16 cellular contexts compared by ENCODE assay signal in the genomic region with DNA sequence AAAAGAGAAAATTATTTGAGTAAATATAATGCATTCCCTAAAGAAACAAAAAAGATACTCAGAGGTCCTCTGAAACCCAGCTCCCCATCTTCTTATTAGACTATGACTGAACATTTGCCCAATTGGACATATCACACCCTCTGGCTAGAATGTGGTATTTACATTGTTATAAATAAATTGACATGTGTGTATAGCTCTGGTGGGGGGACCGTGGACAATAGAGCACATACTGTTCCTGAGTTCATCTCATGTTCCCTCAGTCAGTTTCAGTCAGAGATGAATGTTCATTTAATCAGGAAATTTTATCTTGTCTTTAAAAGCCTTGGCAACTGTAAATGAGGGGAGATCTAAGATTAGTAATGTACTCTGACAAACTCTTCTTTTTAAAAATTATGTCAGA.
DNase-seq lines count a peak whose midpoint lies in the region; ATAC-seq and TF ChIP-seq lines count a peak whose summit lies in the region.
"Had no signal": no experiment of that assay in that cellular context is flagged by ENCODE, and none has a peak within 500 bp of the region (broad histone marks: within the 10 kb centered on the region; RNA-seq: fewer than 3 reads in every experiment).

No MANE protein-coding gene starts in this region.

- no TSS peak for BruUV-seq in MCF 10A (replicated peaks; lab: Mats Ljungman, UMichigan)

- 26 to 50% methylated on average over 1 of the region's 1 CpG for WGBS in esophagus squamous epithelium, 2 donors

- H3K4me1 ChIP-seq in breast epithelium, result no peaks in the 10 kb centered on the region
- peaks cover 0 to 12% (median 6%) of the 10 kb centered on the region in 3 donors for H3K4me1 ChIP-seq in esophagus squamous epithelium
- H3K4me1 ChIP-seq in GM23338 (ENCODE audit: insufficient read depth), result peaks cover 16% of the 10 kb centered on the region

- H3K27me3 Mint-ChIP-seq in MCF 10A (ENCODE audit: insufficient read depth, unreplicated experiment) (no peaks in the 10 kb centered on the region), GM23338 (ENCODE audit: insufficient read depth, low read depth, poor library complexity) (peaks cover 3% of the 10 kb centered on the region)
- no peaks in the 10 kb centered on the region for H3K27me3 Mint-ChIP-seq in activated T-helper 17 cell treated with anti-CD3 and anti-CD28 coated beads, Interleukin-2, amount 50 U/mL, for 72 hours
- H3K27me3 Mint-ChIP-seq: IgD-negative memory B cell had no signal

- H3K27me3 ChIP-seq in breast epithelium, result no peaks in the 10 kb centered on the region
- no peaks in the 10 kb centered on the region for H3K27me3 ChIP-seq in esophagus squamous epithelium
- no peaks in the 10 kb centered on the region for H3K27me3 ChIP-seq in GM23338 (ENCODE audit: insufficient read depth)

- H3K9me3 ChIP-seq in breast epithelium (no peaks in the 10 kb centered on the region), esophagus squamous epithelium (no peaks in the 10 kb centered on the region)

- no peaks in the 10 kb centered on the region for H3K36me3 ChIP-seq in breast epithelium
- H3K36me3 ChIP-seq in esophagus squamous epithelium, result no peaks in the 10 kb centered on the region
- H3K36me3 ChIP-seq in GM23338 (ENCODE audit: insufficient read depth), result no peaks in the 10 kb centered on the region

- H3K27ac Mint-ChIP-seq in MCF 10A (ENCODE audit: low read depth, unreplicated experiment), result peak overlapping the region; percentile 31
- H3K27ac Mint-ChIP-seq in GM23338, result no peak overlapping the region
- no peak overlapping the region for H3K27ac Mint-ChIP-seq in activated T-helper 17 cell treated with anti-CD3 and anti-CD28 coated beads, Interleukin-2, amount 50 U/mL, for 72 hours
- H3K27ac Mint-ChIP-seq: IgD-negative memory B cell had no signal

- H3K4me3 ChIP-seq in breast epithelium, result no peak overlapping the region
- no peak overlapping the region for H3K4me3 ChIP-seq in esophagus squamous epithelium
- no peak overlapping the region for H3K4me3 ChIP-seq in skeletal muscle cell (ENCODE audit: low read depth, low read length)
- H3K4me3 ChIP-seq in GM23338, result no peak overlapping the region
- H3K4me3 ChIP-seq: GM12878 had no signal

- H3K27ac ChIP-seq in breast epithelium (no peak overlapping the region), esophagus squamous epithelium (peak overlapping the region in 3 of 4 donors; percentile 3 to 51 (median 45)), GM23338 (ENCODE audit: low read depth) (no peak overlapping the region)
- H3K27ac ChIP-seq: C4-2B had no signal

- H3K4me3 Mint-ChIP-seq in MCF 10A (ENCODE audit: unreplicated experiment) (no peak overlapping the region), GM23338 (no peak overlapping the region)
- H3K4me3 Mint-ChIP-seq in activated T-helper 17 cell treated with anti-CD3 and anti-CD28 coated beads, Interleukin-2, amount 50 U/mL, for 72 hours, result no peak overlapping the region
- H3K4me3 Mint-ChIP-seq: IgD-negative memory B cell had no signal

- no peaks in the 10 kb centered on the region for H3K79me2 ChIP-seq in GM23338 (replicated peaks; ENCODE audit: insufficient read depth)

- POLR2A ChIA-PET in MCF 10A (lab: Yijun Ruan, JAX), result interaction anchor here (0.5 to 0.6 kb wide), 2 partner anchors 40 to 434 kb away, joined by 3 read pairs; no protein-coding TSS in a partner anchor

- no peak for TF ChIP-seq CTCF in MCF 10A (IDR thresholded peaks at IDR 0.05; ENCODE audit: unreplicated experiment)
- no peak for TF ChIP-seq CTCF in breast epithelium (IDR thresholded peaks at IDR 0.05)
- no peak for TF ChIP-seq CTCF in esophagus squamous epithelium (IDR thresholded peaks at IDR 0.05)
- TF ChIP-seq CTCF in GM23338 (conservative IDR thresholded peaks at IDR 0.05; ENCODE audit: low read depth in 2 of 2), result no peak

- DNase-seq in MCF 10A (ENCODE audit: unreplicated experiment), result no peak
- DNase-seq in breast epithelium (ENCODE audit: low spot score in 2 of 2), result no peak
- DNase-seq in NCI-H226, result peak; percentile 6
- no peak for DNase-seq in esophagus squamous epithelium (lab: John Stamatoyannopoulos, UW)
- DNase-seq in skeletal muscle cell (ENCODE audit: low read depth), result peak; percentile 38
- DNase-seq in HUDEP-2 (lab: John Stamatoyannopoulos, UW; ENCODE audit: unreplicated experiment in 76 of 76), result no peak
- DNase-seq in GM23338 (ENCODE audit: low spot score), result no peak
- DNase-seq: DMS153, MV-4-11, NCI-H1417 treated with DMSO at 0.1 percent for 48 hours, NCI-H2029, NCI-H524 had no signal

- CTCF ChIA-PET in MCF 10A (lab: Yijun Ruan, JAX), result no interaction called here

- TF ChIP-seq POLR2A in breast epithelium (IDR thresholded peaks at IDR 0.05), result no peak
- no peak for TF ChIP-seq POLR2A in esophagus squamous epithelium (IDR thresholded peaks at IDR 0.05)

- H2AFZ ChIP-seq in GM23338, result no peak overlapping the region

- intact Hi-C loops in MCF 10A (cut with micrococcal nuclease) (no loop called here), breast epithelium (cut with DNase I; ENCODE audit: low total_unique reads) (no loop called here), esophagus squamous epithelium (cut with DNase I) (no loop called here)

- no peak for ATAC-seq in GM23338
- no peak for ATAC-seq in activated T-helper 17 cell treated with anti-CD3 and anti-CD28 coated beads, Interleukin-2, amount 50 U/mL, for 72 hours (replicated peaks)
- ATAC-seq: GM12878 had no signal

- H3K9me3 Mint-ChIP-seq in MCF 10A (ENCODE audit: unreplicated experiment) (no peaks in the 10 kb centered on the region), GM23338 (no peaks in the 10 kb centered on the region)
- H3K9me3 Mint-ChIP-seq in activated T-helper 17 cell treated with anti-CD3 and anti-CD28 coated beads, Interleukin-2, amount 50 U/mL, for 72 hours, result peaks cover 3% of the 10 kb centered on the region

- H3K4me2 ChIP-seq in GM23338, result no peak overlapping the region

- no peaks in the 10 kb centered on the region for H4K20me1 ChIP-seq in GM23338 (replicated peaks; ENCODE audit: insufficient read depth)

- H3K4me1 Mint-ChIP-seq in MCF 10A (ENCODE audit: insufficient read depth, unreplicated experiment) (peaks cover 36% of the 10 kb centered on the region), GM23338 (peaks cover 24% of the 10 kb centered on the region)
- H3K4me1 Mint-ChIP-seq in activated T-helper 17 cell treated with anti-CD3 and anti-CD28 coated beads, Interleukin-2, amount 50 U/mL, for 72 hours, result no peaks in the 10 kb centered on the region
- H3K4me1 Mint-ChIP-seq: IgD-negative memory B cell had no signal

- H3K36me3 Mint-ChIP-seq in MCF 10A (ENCODE audit: insufficient read depth, unreplicated experiment) (no peaks in the 10 kb centered on the region), GM23338 (ENCODE audit: low read depth) (no peaks in the 10 kb centered on the region)
- no peaks in the 10 kb centered on the region for H3K36me3 Mint-ChIP-seq in activated T-helper 17 cell treated with anti-CD3 and anti-CD28 coated beads, Interleukin-2, amount 50 U/mL, for 72 hours (ENCODE audit: low read depth)
- H3K36me3 Mint-ChIP-seq: IgD-negative memory B cell had no signal

- H3F3A ChIP-seq in GM23338 (replicated peaks; ENCODE audit: low read depth), result no peaks in the 10 kb centered on the region

- H3K9me2 ChIP-seq in GM23338 (ENCODE audit: insufficient read depth), result peaks cover 13% of the 10 kb centered on the region

TF ChIP-seq in GM23338, 12 proteins besides CTCF, POLR2A, EP300 and RAD21:
- TF ChIP-seq ZNF331 (CRISPR knock-in tag; IDR thresholded peaks at IDR 0.05; ENCODE audit: low read depth) (no peak), CREB1 (CRISPR knock-in tag; IDR thresholded peaks at IDR 0.05; ENCODE audit: low read depth) (no peak)

Comparison
In these comparisons a context has a peak if more than half of its experiments do, and no peak if none do; other contexts are left out.
1. DNase-seq: peak in NCI-H226 (single experiment) and skeletal muscle cell (single experiment); none in MCF 10A (single experiment), breast epithelium (0 of 2), esophagus squamous epithelium (single experiment), HUDEP-2 (0 of 76) and GM23338 (single experiment).
2. H3K27ac ChIP-seq: peak in esophagus squamous epithelium (3 of 4); none in breast epithelium (0 of 2) and GM23338 (single experiment).